Comparison of ENCODE assay signal across 10 cellular contexts in the genomic region with DNA sequence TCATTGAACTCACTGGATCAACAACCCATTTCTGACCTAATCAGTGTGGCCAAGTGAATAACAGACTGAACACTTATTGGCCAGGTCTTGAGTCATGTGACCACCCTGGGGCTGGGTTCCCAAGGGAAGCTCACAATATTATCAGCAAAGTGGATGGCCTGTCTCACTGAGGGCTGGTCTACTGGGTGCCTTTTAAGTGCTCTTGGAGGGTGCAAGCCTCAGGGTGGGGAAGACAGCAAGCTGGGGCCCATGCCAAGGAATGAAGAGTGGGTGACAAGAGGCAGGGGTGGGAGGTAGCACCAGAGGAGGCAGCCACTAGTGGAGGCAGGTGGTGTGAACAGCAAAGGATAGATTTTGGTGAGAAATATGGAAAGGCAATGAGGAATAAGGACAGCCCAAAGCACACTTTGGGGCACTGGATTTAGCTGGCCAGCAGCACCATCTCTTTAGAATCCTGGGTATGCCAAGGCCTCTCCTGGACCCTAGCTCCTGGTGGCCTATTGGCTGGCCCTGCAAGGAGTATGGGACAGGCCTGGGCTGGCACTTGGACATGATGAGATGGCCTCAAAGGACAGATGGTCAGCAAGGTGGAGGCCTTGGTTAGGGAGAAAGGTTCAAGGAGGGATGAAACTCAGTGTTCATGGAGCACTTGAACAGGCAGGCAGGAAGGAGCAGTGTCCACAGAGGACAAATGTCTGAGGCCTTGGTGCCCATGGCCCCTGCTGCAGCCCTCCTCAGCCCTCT. TPM values are rescaled to one million over a fixed set of nuclear protein-coding genes. Genes with fewer than 3 reads are reported as not detected.
A peak's percentile ranks its signal among the peaks of the same experiment; 100 is the strongest.
DNase-seq lines count a peak whose midpoint lies in the region; ATAC-seq, FAIRE-seq and TF ChIP-seq lines count a peak whose summit lies in the region.
"Had no signal": no experiment of that assay in that cellular context is flagged by ENCODE, and none has a peak within 500 bp of the region (broad histone marks: within the 10 kb centered on the region; RNA-seq: fewer than 3 reads in every experiment).

No MANE protein-coding gene starts in this region.

- H3K9me3 ChIP-seq in lower lobe of right lung: no peaks in the 10 kb centered on the region
- no peaks in the 10 kb centered on the region for H3K9me3 ChIP-seq in MG63
- H3K9me3 ChIP-seq: thoracic aorta had no signal

- CTCF ChIA-PET in activated CD8-positive, alpha-beta memory T cell treated with anti-CD3 and anti-CD28 coated beads, Interleukin-2, amount 10 ng/mL, durations not matched to agents 7 days and 5 days (lab: Charles Lee): interaction anchor here (0.7 to 2.3 kb wide), 3 partner anchors 30 to 343 kb away, joined by 3 to 8 read pairs (median 3); no protein-coding TSS in a partner anchor

- peak overlapping the region; percentile 23 for H3K27ac Mint-ChIP-seq in activated CD8-positive, alpha-beta memory T cell treated with anti-CD3 and anti-CD28 coated beads, Interleukin-2, amount 10 ng/mL, durations not matched to agents 7 days and 5 days

- H3K36me3 Mint-ChIP-seq in activated CD8-positive, alpha-beta memory T cell treated with anti-CD3 and anti-CD28 coated beads, Interleukin-2, amount 10 ng/mL, durations not matched to agents 7 days and 5 days: no peaks in the 10 kb centered on the region

- H3K36me3 ChIP-seq in lower lobe of right lung (no peaks in the 10 kb centered on the region), MG63 (no peaks in the 10 kb centered on the region)
- H3K36me3 ChIP-seq: thoracic aorta had no signal

- TF ChIP-seq CTCF in lower lobe of right lung (IDR thresholded peaks at IDR 0.05) (no peak), coronary artery (IDR thresholded peaks at IDR 0.05) (no peak)

- peak overlapping the region; percentile 0 for H3K4me3 Mint-ChIP-seq in activated CD8-positive, alpha-beta memory T cell treated with anti-CD3 and anti-CD28 coated beads, Interleukin-2, amount 10 ng/mL, durations not matched to agents 7 days and 5 days

- peaks cover 33% of the 10 kb centered on the region for H3K4me1 ChIP-seq in lower lobe of right lung

- no peak for ATAC-seq in activated CD8-positive, alpha-beta memory T cell treated with anti-CD3 and anti-CD28 coated beads, Interleukin-2, amount 10 ng/mL, durations not matched to agents 7 days and 5 days
- no peak for ATAC-seq in lower lobe of right lung

- H3K27me3 Mint-ChIP-seq in activated CD8-positive, alpha-beta memory T cell treated with anti-CD3 and anti-CD28 coated beads, Interleukin-2, amount 10 ng/mL, durations not matched to agents 7 days and 5 days: no peaks in the 10 kb centered on the region

- no peaks in the 10 kb centered on the region for H3K9me3 Mint-ChIP-seq in activated CD8-positive, alpha-beta memory T cell treated with anti-CD3 and anti-CD28 coated beads, Interleukin-2, amount 10 ng/mL, durations not matched to agents 7 days and 5 days (ENCODE audit: low read depth)

- DNase-seq in AG08396 (ENCODE audit: low spot score): peak; percentile 4
- no peak for DNase-seq in GM12891 (ENCODE audit: insufficient read length, low spot score)
- no peak for DNase-seq in activated CD8-positive, alpha-beta memory T cell treated with anti-CD3 and anti-CD28 coated beads, Interleukin-2, amount 10 ng/mL, durations not matched to agents 7 days and 5 days
- no peak for DNase-seq in lower lobe of right lung
- DNase-seq in DMS79 (lab: John Stamatoyannopoulos, UW): no peak
- DNase-seq in coronary artery (ENCODE audit: low spot score): no peak
- no peak for DNase-seq in NCI-H510A treated with DMSO at 0.1 percent for 48 hours (lab: John Stamatoyannopoulos, UW)
- DNase-seq in MG63: no peak

- no peak for TF ChIP-seq POLR2A in GM12891 (IDR thresholded peaks at IDR 0.05; ENCODE audit: low read depth, low read length)

- intact Hi-C loops in lower lobe of right lung (cut with DNase I): no loop called here

- H3K4me3 ChIP-seq in lower lobe of right lung (no peak overlapping the region), coronary artery (no peak overlapping the region), MG63 (no peak overlapping the region)
- H3K4me3 ChIP-seq: lung had no signal

- H3K4me1 Mint-ChIP-seq in activated CD8-positive, alpha-beta memory T cell treated with anti-CD3 and anti-CD28 coated beads, Interleukin-2, amount 10 ng/mL, durations not matched to agents 7 days and 5 days: peaks cover 36% of the 10 kb centered on the region

- no peak for FAIRE-seq in GM12891 (lab: Jason Lieb, UNC)

- H3K27me3 ChIP-seq in lower lobe of right lung (ENCODE audit: low read depth) (no peaks in the 10 kb centered on the region), MG63 (no peaks in the 10 kb centered on the region)

- H3K27ac ChIP-seq in lower lobe of right lung: peak overlapping the region; percentile 46
- peak overlapping the region in 1 of 2 donors; percentile 92 for H3K27ac ChIP-seq in coronary artery

TF ChIP-seq in GM12891, 5 proteins besides CTCF, POLR2A, EP300 and RAD21:
- TF ChIP-seq POU2F2 (IDR thresholded peaks at IDR 0.05; ENCODE audit: low read depth, low read length) (0 out of 2 replicates have a peak, but pooled peaks have one; percentile 7), POLR2AphosphoS5 (IDR thresholded peaks at IDR 0.05; ENCODE audit: low read depth, low read length) (no peak)

RNA-seq across cellular contexts. Expression of gene HMCES, which starts 34.2 kb away (rescaled TPM):
- 42.1 TPM for polyA plus RNA-seq in GM12891 (2012; ENCODE audit: low read depth, missing spikeins)
- 10 to 100 TPM; 43.4 to 52.1 TPM for total RNA-seq in activated CD8-positive, alpha-beta memory T cell treated with anti-CD3 and anti-CD28 coated beads, Interleukin-2, amount 10 ng/mL, durations not matched to agents 7 days and 5 days
- total RNA-seq in lower lobe of right lung: 28.1 TPM
- total RNA-seq in MG63 (2014; rRNA removed; shearing (Covaris generic); ENCODE audit: low replicate concordance): 59.9 and 81.0 TPM in 2 replicates
